13 cellular contexts compared by ENCODE assay signal in the genomic region with DNA sequence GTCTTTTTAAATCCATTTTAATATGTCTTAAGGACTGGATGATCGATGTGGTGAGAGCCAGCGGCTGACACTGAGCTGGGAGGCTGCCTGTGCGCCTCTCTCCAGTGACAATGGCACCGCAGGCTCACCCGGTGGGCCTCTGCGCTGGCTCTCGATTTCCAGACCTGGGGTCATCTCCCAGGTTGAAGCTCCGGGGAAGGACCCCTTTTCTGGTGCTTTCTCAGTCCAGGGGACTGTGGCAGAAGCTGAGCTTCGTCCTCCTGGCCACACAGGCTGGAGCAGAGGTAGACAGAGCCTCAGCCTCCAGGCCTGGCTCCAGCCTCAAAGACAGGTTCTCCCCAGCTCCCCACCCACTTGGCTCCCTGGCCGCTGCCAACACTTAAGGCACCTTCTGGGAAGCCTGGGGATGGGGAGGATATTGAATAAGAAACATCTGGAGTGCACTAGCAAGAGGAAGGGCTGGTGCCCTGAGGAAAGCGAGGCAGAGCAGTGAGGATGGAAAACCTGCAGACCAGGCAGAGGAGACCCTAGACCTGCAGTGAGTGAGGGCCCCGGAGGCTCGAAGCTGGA.
"Had no signal": no experiment of that assay in that cellular context is flagged by ENCODE, and none has a peak within 500 bp of the region (broad histone marks: within the 10 kb centered on the region; RNA-seq: fewer than 3 reads in every experiment).

No MANE protein-coding gene starts in this region.

- H3K4me3 ChIP-seq: body of pancreas, colonic mucosa had no signal

- H3K4me3 Mint-ChIP-seq: activated naive CD4-positive, alpha-beta T cell treated with anti-CD3 and anti-CD28 coated beads, Interleukin-2, amount 50 U/mL, for 24 hours; activated T-cell treated with anti-CD3 and anti-CD28 coated beads, Interleukin-2, amount 50 U/mL, for 4 hours; immature natural killer cell; nephron; stimulated activated naive CD8-positive, alpha-beta T cell treated with anti-CD3 and anti-CD28 coated beads, Interleukin-15, amount 100 ng/mL, for 72 hours; T-helper 1 cell treated with Interleukin-12 subunit alpha and Interleukin-12 subunit beta and Interleukin-4 antibody, amounts not matched to agents 30 μg/mL and 1 μg/mL, for 36 hours; type B pancreatic cell; WTC11 had no signal

- H3K27me3 Mint-ChIP-seq: activated naive CD4-positive, alpha-beta T cell treated with anti-CD3 and anti-CD28 coated beads, Interleukin-2, amount 50 U/mL, for 24 hours had no signal

- H3K36me3 Mint-ChIP-seq: activated naive CD4-positive, alpha-beta T cell treated with anti-CD3 and anti-CD28 coated beads, Interleukin-2, amount 50 U/mL, for 24 hours; type B pancreatic cell; WTC11 had no signal

- H3K9me3 Mint-ChIP-seq: activated naive CD4-positive, alpha-beta T cell treated with anti-CD3 and anti-CD28 coated beads, Interleukin-2, amount 50 U/mL, for 24 hours; type B pancreatic cell had no signal

- H3K27me3 ChIP-seq: body of pancreas, colonic mucosa had no signal

- H3K9me3 ChIP-seq: body of pancreas, colonic mucosa had no signal

- H3K4me1 ChIP-seq: body of pancreas, colonic mucosa, foreskin keratinocyte had no signal

- H3K27ac Mint-ChIP-seq: activated naive CD4-positive, alpha-beta T cell treated with anti-CD3 and anti-CD28 coated beads, Interleukin-2, amount 50 U/mL, for 24 hours; immature natural killer cell; nephron; type B pancreatic cell; WTC11 had no signal

- H3K36me3 ChIP-seq: colonic mucosa had no signal

- H3K27ac ChIP-seq: body of pancreas, colonic mucosa, foreskin keratinocyte had no signal

- H3K4me1 Mint-ChIP-seq: immature natural killer cell had no signal

- DNase-seq: activated T-cell treated with anti-CD3 and anti-CD28 coated beads, Interleukin-2, amount 50 U/mL, for 4 hours; colonic mucosa; effector CD8-positive, alpha-beta T cell; foreskin keratinocyte; immature natural killer cell; stimulated activated CD4-positive, alpha-beta T cell treated with anti-CD3 and anti-CD28 coated beads, Interleukin-1b, Interleukin-23, amount 100 ng/mL, for 48 hours had no signal
